ENCODE assay signal across 8 cellular contexts in the genomic region with DNA sequence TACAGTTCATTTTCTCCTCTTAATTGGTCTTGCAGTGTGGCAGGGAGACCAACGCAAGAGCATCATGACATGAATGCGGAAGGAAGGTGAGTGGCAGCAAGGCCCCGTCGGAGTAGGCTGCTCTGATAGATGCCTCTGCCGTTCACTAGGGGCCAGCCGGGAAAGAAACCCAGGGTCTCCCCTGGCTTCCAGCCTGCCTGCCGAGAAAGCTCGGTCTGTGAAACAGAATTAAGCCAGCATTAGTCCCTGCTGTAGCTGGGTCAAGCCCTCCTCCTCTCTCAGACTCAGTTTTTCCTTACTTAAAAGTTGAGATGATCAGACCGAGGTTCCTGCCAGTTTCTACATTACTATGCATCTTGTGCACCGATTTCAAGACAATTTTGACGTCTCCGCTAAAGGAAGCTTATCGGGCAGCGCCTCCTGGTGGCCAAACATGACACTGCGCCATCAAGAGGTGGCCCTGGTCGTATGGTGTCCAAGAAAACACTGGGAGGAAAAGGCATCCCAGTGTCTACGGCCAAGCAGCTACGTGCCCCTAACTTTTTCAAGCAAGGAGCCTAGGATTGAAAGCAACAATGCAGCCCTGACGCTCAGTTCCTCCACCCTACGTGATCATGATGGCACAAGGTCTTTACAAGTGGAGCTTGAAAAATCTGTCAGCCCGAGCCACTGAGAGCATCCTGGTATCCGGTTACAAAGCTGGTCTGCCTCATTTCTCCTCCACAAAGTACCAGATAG.
A peak's percentile ranks its signal among the peaks of the same experiment; 100 is the strongest.
DNase-seq lines count a peak whose midpoint lies in the region; ATAC-seq, FAIRE-seq and TF ChIP-seq lines count a peak whose summit lies in the region.

No MANE protein-coding gene starts in this region.

- peaks cover 0 to 2% (median 0%) of the 10 kb centered on the region in 3 donors for H3K36me3 Mint-ChIP-seq in CD8-positive, alpha-beta memory T cell

- peaks cover 13 to 31% of the 10 kb centered on the region in 2 donors for H3K27me3 Mint-ChIP-seq in CD8-positive, alpha-beta memory T cell

- no peaks in the 10 kb centered on the region for H4K20me1 ChIP-seq in GM23248 (ENCODE audit: insufficient read depth)

- H3K9me3 ChIP-seq in CD8-positive, alpha-beta memory T cell (ENCODE audit: low read length): no peaks in the 10 kb centered on the region
- no peaks in the 10 kb centered on the region for H3K9me3 ChIP-seq in GM23248 (ENCODE audit: low read depth)

- no peak overlapping the region for H3K9ac ChIP-seq in GM23248

- CTCF ChIA-PET in CD8-positive, alpha-beta memory T cell (lab: Charles Lee): interaction anchor here (1.0 to 1.9 kb wide), 6 partner anchors 10 to 624 kb away, joined by 3 to 8 read pairs (median 6); no protein-coding TSS in a partner anchor

- ATAC-seq in GM19023 (IDR thresholded peaks at IDR 0.05; ENCODE audit: unreplicated experiment): no peak

- no peak overlapping the region for H3K27ac Mint-ChIP-seq in CD8-positive, alpha-beta memory T cell

- POLR2A ChIA-PET in CD8-positive, alpha-beta memory T cell (lab: Charles Lee): no interaction called here

- H3K4me1 ChIP-seq in CD8-positive, alpha-beta memory T cell (ENCODE audit: insufficient read depth, low read length): no peaks in the 10 kb centered on the region
- peaks cover 16% of the 10 kb centered on the region for H3K4me1 ChIP-seq in GM23248 (ENCODE audit: insufficient read depth)

- H3K4me1 Mint-ChIP-seq in CD8-positive, alpha-beta memory T cell: peaks cover 7 to 8% (median 8%) of the 10 kb centered on the region in 3 donors

- H3K4me3 ChIP-seq in CD8-positive, alpha-beta memory T cell (ENCODE audit: low read length): no peak overlapping the region
- H3K4me3 ChIP-seq in GM23248: no peak overlapping the region
- H3K4me3 ChIP-seq in bronchial epithelial cell (ENCODE audit: low read depth, low read length): no peak overlapping the region

- FAIRE-seq in bronchial epithelial cell (lab: Jason Lieb, UNC): no peak

- TF ChIP-seq CTCF in bronchial epithelial cell (IDR thresholded peaks at IDR 0.05; ENCODE audit: insufficient read depth, low read length, severe bottlenecking): peak; percentile 89

- DNase-seq in CD8-positive, alpha-beta memory T cell: peak; percentile 37 to 72 (median 52)
- DNase-seq in GM23248 (peak; percentile 78), NCI-H2029 (lab: John Stamatoyannopoulos, UW) (peak; percentile 9), bronchial epithelial cell (ENCODE audit: low read depth) (peak; percentile 46), islet precursor cell (peak; percentile 92)
- peak; percentile 20 to 61 (median 42) for DNase-seq in activated CD4-positive, CD25-positive, alpha-beta regulatory T cell (lab: John Stamatoyannopoulos, UW)
- DNase-seq in stimulated activated CD4-positive, alpha-beta T cell treated with anti-CD3 and anti-CD28 coated beads, Interleukin-15, amount 100 ng/mL, for 48 hours (ENCODE audit: low read depth in 2 of 2): peak; percentile 44 to 69

- 18 to 19% methylated on average over 22 of the region's 22 CpGs for WGBS in GM23248 (ENCODE audit: low coverage in 1 of 2, low lambda C conversion rate in 2 of 2, missing lambda C conversion rate in 2 of 2), 2 experiments

- peak overlapping the region in 5 of 7 donors; percentile 1 to 52 (median 33) for H3K4me3 Mint-ChIP-seq in CD8-positive, alpha-beta memory T cell

- H3K4me2 ChIP-seq in GM23248 (ENCODE audit: unreplicated experiment): no peak overlapping the region

- no peaks in the 10 kb centered on the region for H3K79me2 ChIP-seq in GM23248 (ENCODE audit: insufficient read depth)

- H3K9me2 ChIP-seq in GM23248 (ENCODE audit: insufficient read depth): no peaks in the 10 kb centered on the region

- H3K27ac ChIP-seq in CD8-positive, alpha-beta memory T cell (ENCODE audit: low read depth, low read length): no peak overlapping the region
- H3K27ac ChIP-seq in GM23248: no peak overlapping the region

- H2AFZ ChIP-seq in GM23248: no peak overlapping the region

- H3K36me3 ChIP-seq in CD8-positive, alpha-beta memory T cell (ENCODE audit: insufficient read depth, low read length): no peaks in the 10 kb centered on the region
- H3K36me3 ChIP-seq in GM23248 (ENCODE audit: low read depth) (no peaks in the 10 kb centered on the region), bronchial epithelial cell (ENCODE audit: control insufficient read depth, insufficient read depth, low read length) (no peaks in the 10 kb centered on the region)

- H3K9me3 Mint-ChIP-seq in CD8-positive, alpha-beta memory T cell: no peaks in the 10 kb centered on the region

- H3K27me3 ChIP-seq in CD8-positive, alpha-beta memory T cell (ENCODE audit: insufficient read depth, low read length, poor library complexity, severe bottlenecking): no peaks in the 10 kb centered on the region
- H3K27me3 ChIP-seq in GM23248 (replicated peaks; ENCODE audit: insufficient read depth) (peaks cover 8% of the 10 kb centered on the region), bronchial epithelial cell (ENCODE audit: control insufficient read depth, insufficient read depth, low read length) (no peaks in the 10 kb centered on the region)

- in situ Hi-C loops in GM23248 (cut with MboI): loop anchor here (10.0 kb wide), 2 partner anchors 242 to 472 kb away; partner anchors contain the start of gene NOS1

- H3F3A ChIP-seq in GM23248 (ENCODE audit: insufficient read depth): no peaks in the 10 kb centered on the region

Comparison
In these comparisons a context has a peak if more than half of its experiments do, and no peak if none do; other contexts are left out.
1. DNase-seq: peak in every context shown above with its lines; median percentile 92 in islet precursor cell; 78 in GM23248; 56 in stimulated activated CD4-positive, alpha-beta T cell treated with anti-CD3 and anti-CD28 coated beads, Interleukin-15, amount 100 ng/mL, for 48 hours; 52 in CD8-positive, alpha-beta memory T cell; 46 in bronchial epithelial cell; 42 in activated CD4-positive, CD25-positive, alpha-beta regulatory T cell; 9 in NCI-H2029.